24 cellular contexts compared by ENCODE assay signal in the genomic region with DNA sequence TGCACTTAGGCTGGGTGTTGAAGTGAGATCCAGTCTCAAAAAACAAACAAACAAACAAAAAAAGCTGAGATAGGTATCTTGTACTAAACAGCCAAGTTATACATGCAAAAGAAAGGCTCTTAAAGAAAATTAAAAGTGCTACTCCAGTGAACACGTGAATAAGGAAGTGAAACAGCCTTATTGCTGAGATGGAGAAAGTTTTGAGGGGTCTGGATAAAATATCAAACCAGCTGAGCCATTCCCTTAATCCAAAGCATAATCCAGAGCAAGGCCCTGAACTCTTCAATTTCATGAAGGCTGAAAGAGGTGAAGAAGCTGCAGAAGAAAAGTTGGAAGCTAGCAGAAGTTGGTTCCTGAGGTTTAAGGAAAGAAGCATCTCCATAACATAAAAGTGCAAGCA.
DNase-seq lines count a peak whose midpoint lies in the region; ATAC-seq, FAIRE-seq and TF ChIP-seq lines count a peak whose summit lies in the region.
"Had no signal": no experiment of that assay in that cellular context is flagged by ENCODE, and none has a peak within 500 bp of the region (broad histone marks: within the 10 kb centered on the region; RNA-seq: fewer than 3 reads in every experiment).

No MANE protein-coding gene starts in this region.

- H3K9me2 ChIP-seq in Karpas-422 (replicated peaks; ENCODE audit: insufficient read depth, low read length) (no peaks in the 10 kb centered on the region), neural cell (ENCODE audit: insufficient read depth, low read length) (no peaks in the 10 kb centered on the region)

- ATAC-seq in HG02970 (IDR thresholded peaks at IDR 0.05; ENCODE audit: low FRiP score, unreplicated experiment) = no peak

- H4K20me1 ChIP-seq in Karpas-422 (ENCODE audit: insufficient read depth, low read depth, low read length) = no peaks in the 10 kb centered on the region
- no peaks in the 10 kb centered on the region for H4K20me1 ChIP-seq in neural cell (ENCODE audit: insufficient read depth)
- H4K20me1 ChIP-seq: BLaER1 had no signal

- no peak overlapping the region for H3K9ac ChIP-seq in Karpas-422 (ENCODE audit: low read length)
- H3K9ac ChIP-seq in neural cell (ENCODE audit: low read length) = no peak overlapping the region
- H3K9ac ChIP-seq: BLaER1 had no signal

- no peak for TF ChIP-seq EP300 in neural cell (conservative IDR thresholded peaks at IDR 0.05; ENCODE audit: poor library complexity, severe bottlenecking)

- H3K27ac ChIP-seq in Karpas-422 (ENCODE audit: low read length) (no peak overlapping the region), neural cell (ENCODE audit: low read length) (peak overlapping the region; percentile 55)
- H3K27ac ChIP-seq: BLaER1 had no signal

- no peak for TF ChIP-seq CTCF in neural cell (IDR thresholded peaks at IDR 0.05; ENCODE audit: poor library complexity, severe bottlenecking)

- H3K4me3 ChIP-seq in Karpas-422 (ENCODE audit: low read length) = no peak overlapping the region
- no peak overlapping the region for H3K4me3 ChIP-seq in neural cell (ENCODE audit: low read length)
- H3K4me3 ChIP-seq: BLaER1 had no signal

- H3K79me2 ChIP-seq in Karpas-422 (ENCODE audit: low read length) = no peaks in the 10 kb centered on the region
- no peaks in the 10 kb centered on the region for H3K79me2 ChIP-seq in neural cell (replicated peaks; ENCODE audit: insufficient read depth, low read length)

- H3K36me3 ChIP-seq in Karpas-422 (ENCODE audit: insufficient read depth, low read length) = no peaks in the 10 kb centered on the region
- H3K36me3 ChIP-seq in neural cell (ENCODE audit: insufficient read depth, low read length) = no peaks in the 10 kb centered on the region
- H3K36me3 ChIP-seq: BE2C, BLaER1 had no signal

- H3K4me1 ChIP-seq in Karpas-422 (ENCODE audit: low read length) = peaks cover 12% of the 10 kb centered on the region
- H3K4me1 ChIP-seq: BE2C had no signal

- TF ChIP-seq RAD21 in neural cell (conservative IDR thresholded peaks at IDR 0.05) = no peak

- H3K27me3 ChIP-seq in Karpas-422 (ENCODE audit: low read length) = peaks cover 3% of the 10 kb centered on the region; the same call in 1 of the 2 replicates
- no peaks in the 10 kb centered on the region for H3K27me3 ChIP-seq in neural cell (ENCODE audit: insufficient read depth, low read depth, low read length)
- H3K27me3 ChIP-seq: BE2C, BLaER1 had no signal

- FAIRE-seq in GM12891 (lab: Jason Lieb, UNC) = no peak
- FAIRE-seq: A204.1, GM12892, GM18507 had no signal

- H3K4me2 ChIP-seq in Karpas-422 (ENCODE audit: low read depth, low read length, poor library complexity, severe bottlenecking) (no peak overlapping the region), neural cell (ENCODE audit: low read length) (no peak overlapping the region)
- H3K4me2 ChIP-seq: BLaER1 had no signal

- no peak for TF ChIP-seq POLR2A in GM12891 (IDR thresholded peaks at IDR 0.05; ENCODE audit: low read depth, low read length)

- DNase-seq in GM12891 (ENCODE audit: insufficient read length, low spot score) (no peak), Karpas-422 (peak; percentile 51), NCI-H1417 treated with DMSO at 0.1 percent for 48 hours (lab: John Stamatoyannopoulos, UW) (no peak)
- DNase-seq: 8988T; ACHN; BE2C; C1 segment of cervical spinal cord; CD4-positive, alpha-beta memory T cell; CD4-positive, CD25-positive, alpha-beta regulatory T cell; CD8-positive, alpha-beta memory T cell; COR-L47; DMS 273 treated with DMSO at 0.1 percent for 48 hours; DMS153; DMS53; DMS79; DND-41; EL; GDM1 had no signal

- H3F3A ChIP-seq in neural cell (ENCODE audit: insufficient read depth, low read length, poor library complexity, severe bottlenecking) = no peaks in the 10 kb centered on the region

- H3K9me3 ChIP-seq in Karpas-422 (ENCODE audit: low read length) = no peaks in the 10 kb centered on the region
- no peaks in the 10 kb centered on the region for H3K9me3 ChIP-seq in neural cell (ENCODE audit: low read length)
- H3K9me3 ChIP-seq: BE2C, BLaER1 had no signal

- no peak overlapping the region for H2AFZ ChIP-seq in Karpas-422 (ENCODE audit: low read length)
- no peak overlapping the region for H2AFZ ChIP-seq in neural cell (ENCODE audit: low read depth, low read length)

TF ChIP-seq in GM12891, 5 proteins besides CTCF, POLR2A, EP300 and RAD21:
- TF ChIP-seq SPI1 (IDR thresholded peaks at IDR 0.05; ENCODE audit: low read depth, low read length) = peak; percentile 50
- TF ChIP-seq TAF1 (IDR thresholded peaks at IDR 0.05; ENCODE audit: low read depth, low read length) = no peak

TF ChIP-seq in neural cell, 6 proteins besides CTCF, POLR2A, EP300 and RAD21:
- TF ChIP-seq MXI1 (conservative IDR thresholded peaks at IDR 0.05; ENCODE audit: poor library complexity, severe bottlenecking) (no peak), EZH2 (IDR thresholded peaks at IDR 0.05; ENCODE audit: borderline replicate concordance, insufficient read depth, low read length, poor library complexity, severe bottlenecking) (no peak), SMC3 (conservative IDR thresholded peaks at IDR 0.05; ENCODE audit: poor library complexity) (no peak), TAF1 (IDR thresholded peaks at IDR 0.05; ENCODE audit: low read depth) (no peak), POLR2AphosphoS5 (IDR thresholded peaks at IDR 0.05) (no peak)
- TF ChIP-seq, protein P1, sequence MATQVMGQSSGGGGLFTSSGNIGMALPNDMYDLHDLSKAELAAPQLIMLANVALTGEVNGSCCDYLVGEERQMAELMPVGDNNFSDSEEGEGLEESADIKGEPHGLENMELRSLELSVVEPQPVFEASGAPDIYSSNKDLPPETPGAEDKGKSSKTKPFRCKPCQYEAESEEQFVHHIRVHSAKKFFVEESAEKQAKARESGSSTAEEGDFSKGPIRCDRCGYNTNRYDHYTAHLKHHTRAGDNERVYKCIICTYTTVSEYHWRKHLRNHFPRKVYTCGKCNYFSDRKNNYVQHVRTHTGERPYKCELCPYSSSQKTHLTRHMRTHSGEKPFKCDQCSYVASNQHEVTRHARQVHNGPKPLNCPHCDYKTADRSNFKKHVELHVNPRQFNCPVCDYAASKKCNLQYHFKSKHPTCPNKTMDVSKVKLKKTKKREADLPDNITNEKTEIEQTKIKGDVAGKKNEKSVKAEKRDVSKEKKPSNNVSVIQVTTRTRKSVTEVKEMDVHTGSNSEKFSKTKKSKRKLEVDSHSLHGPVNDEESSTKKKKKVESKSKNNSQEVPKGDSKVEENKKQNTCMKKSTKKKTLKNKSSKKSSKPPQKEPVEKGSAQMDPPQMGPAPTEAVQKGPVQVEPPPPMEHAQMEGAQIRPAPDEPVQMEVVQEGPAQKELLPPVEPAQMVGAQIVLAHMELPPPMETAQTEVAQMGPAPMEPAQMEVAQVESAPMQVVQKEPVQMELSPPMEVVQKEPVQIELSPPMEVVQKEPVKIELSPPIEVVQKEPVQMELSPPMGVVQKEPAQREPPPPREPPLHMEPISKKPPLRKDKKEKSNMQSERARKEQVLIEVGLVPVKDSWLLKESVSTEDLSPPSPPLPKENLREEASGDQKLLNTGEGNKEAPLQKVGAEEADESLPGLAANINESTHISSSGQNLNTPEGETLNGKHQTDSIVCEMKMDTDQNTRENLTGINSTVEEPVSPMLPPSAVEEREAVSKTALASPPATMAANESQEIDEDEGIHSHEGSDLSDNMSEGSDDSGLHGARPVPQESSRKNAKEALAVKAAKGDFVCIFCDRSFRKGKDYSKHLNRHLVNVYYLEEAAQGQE (IDR thresholded peaks at IDR 0.05; ENCODE audit: borderline replicate concordance) = no peak
